Comparison of ENCODE assay signal across 28 cellular contexts in genomic region chr3:101259485-101260341, GRCh38.
DNase-seq lines count a peak whose midpoint lies in the region; ATAC-seq, FAIRE-seq and TF ChIP-seq lines count a peak whose summit lies in the region.
"Had no signal": no experiment of that assay in that cellular context is flagged by ENCODE, and none has a peak within 500 bp of the region (broad histone marks: within the 10 kb centered on the region; RNA-seq: fewer than 3 reads in every experiment).

No MANE protein-coding gene starts in this region.

- H3K79me2 ChIP-seq in HepG2 (ENCODE audit: insufficient read depth, low read length), result no peaks in the 10 kb centered on the region
- H3K79me2 ChIP-seq in OCI-LY7 (ENCODE audit: insufficient read depth, low read depth, low read length), result no peaks in the 10 kb centered on the region

- no peaks in the 10 kb centered on the region for H3K9me3 ChIP-seq in HepG2 (ENCODE audit: low read length)
- no peaks in the 10 kb centered on the region for H3K9me3 ChIP-seq in right lobe of liver
- no peaks in the 10 kb centered on the region for H3K9me3 ChIP-seq in OCI-LY7 (ENCODE audit: low read length)
- H3K9me3 ChIP-seq in colonic mucosa, result no peaks in the 10 kb centered on the region
- H3K9me3 ChIP-seq in lower lobe of right lung, result no peaks in the 10 kb centered on the region
- H3K9me3 ChIP-seq: left lung had no signal

- no peak for TF ChIP-seq CTCF in HepG2 (CRISPR knock-in tag; IDR thresholded peaks at IDR 0.05)
- no peak for TF ChIP-seq CTCF in right lobe of liver (IDR thresholded peaks at IDR 0.05)
- no peak for TF ChIP-seq CTCF in OCI-LY7 (conservative IDR thresholded peaks at IDR 0.05; ENCODE audit: low read length)
- TF ChIP-seq CTCF in colonic mucosa (IDR thresholded peaks at IDR 0.05), result no peak
- no peak for TF ChIP-seq CTCF in lower lobe of right lung (IDR thresholded peaks at IDR 0.05)

- H4K20me1 ChIP-seq in HepG2 (ENCODE audit: insufficient read depth, low read length) (no peaks in the 10 kb centered on the region), OCI-LY7 (ENCODE audit: insufficient read depth, low read length) (no peaks in the 10 kb centered on the region)
- H4K20me1 ChIP-seq: BLaER1 treated with 17β-estradiol and CSF1 and Interleukin-3, amounts not matched to agents 10 nM and 100 nM had no signal

- no peak for FAIRE-seq in HepG2 (lab: Jason Lieb, UNC)
- FAIRE-seq: colon had no signal

- H2AFZ ChIP-seq in HepG2 (ENCODE audit: low read length), result no peak overlapping the region
- no peak overlapping the region for H2AFZ ChIP-seq in OCI-LY7 (ENCODE audit: low read length)
- H2AFZ ChIP-seq: GM23248 had no signal

- H3K36me3 ChIP-seq in HepG2 (replicated peaks in 1 of 2; ENCODE audit: control insufficient read depth in 1 of 2, insufficient read depth in 2 of 2, low read length in 2 of 2) (no peaks in the 10 kb centered on the region), right lobe of liver (no peaks in the 10 kb centered on the region), OCI-LY7 (ENCODE audit: insufficient read depth, low read length) (no peaks in the 10 kb centered on the region), colonic mucosa (no peaks in the 10 kb centered on the region), lower lobe of right lung (no peaks in the 10 kb centered on the region)
- H3K36me3 ChIP-seq: left lung, upper lobe of left lung had no signal

- H3K4me2 ChIP-seq in HepG2 (ENCODE audit: low read depth, low read length) (no peak overlapping the region), OCI-LY7 (ENCODE audit: low read length) (no peak overlapping the region)
- H3K4me2 ChIP-seq: BLaER1 treated with 17β-estradiol and CSF1 and Interleukin-3, amounts not matched to agents 10 nM and 100 nM; smooth muscle cell had no signal

- TF ChIP-seq EP300 in HepG2 (IDR thresholded peaks at IDR 0.05; ENCODE audit: low read depth in 2 of 2, low read length in 2 of 2) (no peak), HepG2 (CRISPR knock-in tag; IDR thresholded peaks at IDR 0.05; ENCODE audit: borderline replicate concordance) (no peak)

- POLR2A ChIA-PET in HepG2 (lab: Yijun Ruan, JAX) (no interaction called here), OCI-LY7 (lab: Charles Lee) (interaction anchor here (0.6 kb wide), 1 partner anchor 917 kb away, joined by 3 read pairs; no protein-coding TSS in a partner anchor)

- TF ChIP-seq RAD21 in HepG2 (CRISPR knock-in tag; IDR thresholded peaks at IDR 0.05), result no peak

- intact Hi-C loops in HepG2 (cut with micrococcal nuclease; ENCODE audit: unreplicated experiment), result no loop called here
- intact Hi-C loops in right lobe of liver (cut with DNase I), result no loop called here
- intact Hi-C loops in OCI-LY7 (cut with micrococcal nuclease; ENCODE audit: unreplicated experiment), result no loop called here
- intact Hi-C loops in colonic mucosa (cut with DNase I), result no loop called here
- intact Hi-C loops in lower lobe of right lung (cut with DNase I), result no loop called here

- no peak overlapping the region for H3K4me3 ChIP-seq in HepG2 (replicated peaks in 1 of 3; ENCODE audit: insufficient read depth in 1 of 3, low read depth in 2 of 3, low read length in 3 of 3)
- no peak overlapping the region for H3K4me3 ChIP-seq in right lobe of liver
- no peak overlapping the region for H3K4me3 ChIP-seq in OCI-LY7 (ENCODE audit: low read depth, low read length, poor library complexity, severe bottlenecking)
- no peak overlapping the region for H3K4me3 ChIP-seq in colonic mucosa
- no peak overlapping the region for H3K4me3 ChIP-seq in lower lobe of right lung
- H3K4me3 ChIP-seq: BLaER1 treated with 17β-estradiol and CSF1 and Interleukin-3, amounts not matched to agents 10 nM and 100 nM; GM23248; left lung; smooth muscle cell; upper lobe of left lung had no signal

- H3K9ac ChIP-seq in HepG2 (ENCODE audit: insufficient read depth, low read depth, low read length) (no peak overlapping the region), colonic mucosa (ENCODE audit: low read depth in 2 of 2, low read length in 2 of 2) (no peak overlapping the region)
- H3K9ac ChIP-seq: BLaER1 treated with 17β-estradiol and CSF1 and Interleukin-3, amounts not matched to agents 10 nM and 100 nM; GM23248 had no signal

- BruUV-seq in HepG2 (replicated peaks; lab: Mats Ljungman, UMichigan), result no TSS peak
- BruUV-seq in OCI-LY7 (replicated peaks; lab: Mats Ljungman, UMichigan), result no TSS peak

- no peak for TF ChIP-seq POLR2A in HepG2 (IDR thresholded peaks at IDR 0.05; ENCODE audit: insufficient read depth in 1 of 2, low read depth in 2 of 2, low read length in 2 of 2)
- no peak for TF ChIP-seq POLR2A in right lobe of liver (IDR thresholded peaks at IDR 0.05)

- 8% methylated on average over 4 of the region's 4 CpGs for WGBS in HepG2 (ENCODE audit: low lambda C conversion rate)
- WGBS in right lobe of liver (ENCODE audit: insufficient coverage, low coverage, low lambda C conversion rate, missing lambda C conversion rate), result 75% methylated on average over 4 of the region's 4 CpGs

- H3K4me1 ChIP-seq in HepG2 (ENCODE audit: insufficient read depth, low read length) (no peaks in the 10 kb centered on the region), right lobe of liver (no peaks in the 10 kb centered on the region), OCI-LY7 (ENCODE audit: insufficient read depth, low read length, poor library complexity, severe bottlenecking) (no peaks in the 10 kb centered on the region), colonic mucosa (no peaks in the 10 kb centered on the region), lower lobe of right lung (no peaks in the 10 kb centered on the region)
- H3K4me1 ChIP-seq: BLaER1 treated with 17β-estradiol and CSF1 and Interleukin-3, amounts not matched to agents 10 nM and 100 nM; foreskin keratinocyte; left lung; upper lobe of left lung had no signal

- CTCF ChIA-PET in HepG2 (lab: Yijun Ruan, JAX; ENCODE audit: low intra/inter-chr PET ratio, low total read pairs) (no interaction called here), OCI-LY7 (lab: Charles Lee; ENCODE audit: unreplicated experiment) (no interaction called here)

- DNase-seq in HepG2 (ENCODE audit: low spot score), result no peak
- DNase-seq in right lobe of liver, result no peak
- DNase-seq in OCI-LY7 (ENCODE audit: low spot score), result peak; percentile 9
- DNase-seq in colonic mucosa, result peak; percentile 33
- no peak for DNase-seq in lower lobe of right lung
- DNase-seq in NCI-H2081 (lab: John Stamatoyannopoulos, UW), result no peak
- DNase-seq in activated T-cell treated with anti-CD3 and anti-CD28 coated beads, Interleukin-2, amount 50 U/mL, for 48 hours, result no peak
- no peak for DNase-seq in activated naive CD4-positive, alpha-beta T cell treated with anti-CD3 and anti-CD28 coated beads, Interleukin-2, amount 50 U/mL, for 16 hours
- DNase-seq: activated CD4-positive, alpha-beta T cell treated with anti-CD3 and anti-CD28 coated beads for 48 hours; activated naive CD4-positive, alpha-beta T cell treated with anti-CD3 and anti-CD28 coated beads for 36 hours; activated T-cell treated with anti-CD3 and anti-CD28 coated beads, Interleukin-2, amount 50 U/mL, for 4 hours; amygdala; Calu3; effector memory CD4-positive, alpha-beta T cell; erythroblast; foreskin keratinocyte; GM23248; left lung; naive thymus-derived CD4-positive, alpha-beta T cell; NCI-H2081 treated with DMSO at 0.1 percent for 48 hours; NCI-H345; NCI-H82; SHP77 treated with DMSO at 0.1 percent for 48 hours; stimulated activated CD4-positive, alpha-beta T cell treated with anti-CD3 and anti-CD28 coated beads, Interleukin-2, amount 100 ng/mL, for 24 hours; upper lobe of left lung had no signal

- H3K9me2 ChIP-seq in OCI-LY7 (ENCODE audit: insufficient read depth, low read length), result no peaks in the 10 kb centered on the region

- in situ Hi-C loops in HepG2 (cut with HindIII; ENCODE audit: extremely low pct_ligation_motif_present, low pct_unique_long_range_greater_than_20kb), result no loop called here

- no peak; the same call in 2 of the 3 replicates for ATAC-seq in HepG2
- no peak for ATAC-seq in right lobe of liver
- no peak for ATAC-seq in lower lobe of right lung
- ATAC-seq: activated T-cell treated with anti-CD3 and anti-CD28 coated beads, Interleukin-2, amount 50 U/mL, for 4 hours; foreskin keratinocyte; left lung; naive thymus-derived CD4-positive, alpha-beta T cell had no signal

- H3K27ac ChIP-seq in HepG2 (ENCODE audit: extremely low read length, insufficient read depth, low read length) (no peak overlapping the region), right lobe of liver (no peak overlapping the region), OCI-LY7 (ENCODE audit: low read depth, low read length, poor library complexity, severe bottlenecking) (no peak overlapping the region), colonic mucosa (no peak overlapping the region), lower lobe of right lung (no peak overlapping the region)
- H3K27ac ChIP-seq: BLaER1 treated with 17β-estradiol and CSF1 and Interleukin-3, amounts not matched to agents 10 nM and 100 nM; foreskin keratinocyte; GM23248; left lung; upper lobe of left lung had no signal

- H3K27me3 ChIP-seq in HepG2 (ENCODE audit: control insufficient read depth in 1 of 2, insufficient read depth in 2 of 2, low read length in 2 of 2) (no peaks in the 10 kb centered on the region; a peak in 1 of 5 replicates), right lobe of liver (no peaks in the 10 kb centered on the region), colonic mucosa (no peaks in the 10 kb centered on the region), lower lobe of right lung (ENCODE audit: low read depth) (no peaks in the 10 kb centered on the region)
- H3K27me3 ChIP-seq: BLaER1 treated with 17β-estradiol and CSF1 and Interleukin-3, amounts not matched to agents 10 nM and 100 nM; left lung; upper lobe of left lung had no signal

TF ChIP-seq in HepG2, 621 proteins besides CTCF, POLR2A, EP300 and RAD21 (continues in another document):
- TF ChIP-seq BHLHE40 (IDR thresholded peaks at IDR 0.05; ENCODE audit: low read length), result peak; percentile 39; the same call in 1 of the 2 replicates
- no peak for TF ChIP-seq HCFC1 (IDR thresholded peaks at IDR 0.05; ENCODE audit: low read depth, low read length)
- TF ChIP-seq RXRA (CRISPR knock-in tag; IDR thresholded peaks at IDR 0.05), result no peak
- TF ChIP-seq ZMAT3 (CRISPR knock-in tag; conservative IDR thresholded peaks at IDR 0.05), result no peak
- 0 out of 2 replicates have a peak, but pooled peaks have one; percentile 38 for TF ChIP-seq SRF (IDR thresholded peaks at IDR 0.05; ENCODE audit: low read depth, low read length)
- TF ChIP-seq MAFK (conservative IDR thresholded peaks at IDR 0.05 in 1 of 2, IDR thresholded peaks at IDR 0.05 in 1 of 2; ENCODE audit: low read length in 2 of 2), result peak in 1 of 2 experiments; percentile 52; a peak in 3 of 4 replicates
- no peak for TF ChIP-seq FOXK2 (IDR thresholded peaks at IDR 0.05)
- no peak for TF ChIP-seq ZNF891 (CRISPR knock-in tag; IDR thresholded peaks at IDR 0.05)
- 0 out of 2 replicates have a peak, but pooled peaks have one; percentile 16 for TF ChIP-seq MAFF (IDR thresholded peaks at IDR 0.05; ENCODE audit: low read depth, low read length)

Comparison
In these comparisons a context has a peak if more than half of its experiments do, and no peak if none do; other contexts are left out.
1. DNase-seq: peak in OCI-LY7 (single experiment) and colonic mucosa (single experiment); none in HepG2 (single experiment), right lobe of liver (0 of 3), lower lobe of right lung (single experiment), NCI-H2081 (0 of 2), activated T-cell treated with anti-CD3 and anti-CD28 coated beads, Interleukin-2, amount 50 U/mL, for 48 hours (0 of 2) and activated naive CD4-positive, alpha-beta T cell treated with anti-CD3 and anti-CD28 coated beads, Interleukin-2, amount 50 U/mL, for 16 hours (single experiment).